ENCODE assay signal across 24 cellular contexts in genomic region chr10:29011511-29011910, GRCh38.
"Had no signal": no experiment of that assay in that cellular context is flagged by ENCODE, and none has a peak within 500 bp of the region (broad histone marks: within the 10 kb centered on the region; RNA-seq: fewer than 3 reads in every experiment).

No MANE protein-coding gene starts in this region.

- H3K4me3 Mint-ChIP-seq: naive thymus-derived CD8-positive, alpha-beta T cell; stimulated activated naive B cell treated with anti-CD40 and anti-IgM and Interleukin-4, amounts not matched to agents 10 μg/mL and 1 μg/mL and 100 μg/mL, for 72 hours; stimulated activated naive CD8-positive, alpha-beta T cell treated with anti-CD3 and anti-CD28 coated beads, Interleukin-15, amount 100 ng/mL, for 72 hours had no signal

- H3K27ac Mint-ChIP-seq: naive thymus-derived CD8-positive, alpha-beta T cell; stimulated activated naive B cell treated with anti-CD40 and anti-IgM and Interleukin-4, amounts not matched to agents 10 μg/mL and 1 μg/mL and 100 μg/mL, for 72 hours; stimulated activated naive CD8-positive, alpha-beta T cell treated with anti-CD3 and anti-CD28 coated beads, Interleukin-15, amount 100 ng/mL, for 72 hours had no signal

- H2AFZ ChIP-seq: hepatocyte had no signal

- H3K36me3 Mint-ChIP-seq: naive thymus-derived CD8-positive, alpha-beta T cell; stimulated activated naive B cell treated with anti-CD40 and anti-IgM and Interleukin-4, amounts not matched to agents 10 μg/mL and 1 μg/mL and 100 μg/mL, for 72 hours had no signal

- H3K9me3 ChIP-seq: mucosa of descending colon, neutrophil, psoas muscle, testis, upper lobe of right lung, vagina had no signal

- H3K4me1 Mint-ChIP-seq: naive thymus-derived CD8-positive, alpha-beta T cell; stimulated activated naive B cell treated with anti-CD40 and anti-IgM and Interleukin-4, amounts not matched to agents 10 μg/mL and 1 μg/mL and 100 μg/mL, for 72 hours; stimulated activated naive CD8-positive, alpha-beta T cell treated with anti-CD3 and anti-CD28 coated beads, Interleukin-15, amount 100 ng/mL, for 72 hours had no signal

- H3K79me2 ChIP-seq: hepatocyte had no signal

- H3K27ac ChIP-seq: dorsolateral prefrontal cortex, hepatocyte, left ventricle myocardium inferior, neutrophil, psoas muscle, spleen, testis, tibial nerve, upper lobe of right lung, vagina had no signal

- H3K27me3 ChIP-seq: hepatocyte, spleen, testis, tibial nerve, upper lobe of right lung, vagina had no signal

- H3K9me3 Mint-ChIP-seq: stimulated activated naive CD8-positive, alpha-beta T cell treated with anti-CD3 and anti-CD28 coated beads, Interleukin-15, amount 100 ng/mL, for 72 hours had no signal

- H3K4me3 ChIP-seq: dorsolateral prefrontal cortex, hepatocyte, left ventricle myocardium inferior, lung, mucosa of descending colon, psoas muscle, spleen, testis, tibial nerve, upper lobe of right lung, vagina had no signal

- DNase-seq: cortex of kidney; dorsolateral prefrontal cortex; effector CD8-positive, alpha-beta T cell; foreskin fibroblast; head of caudate nucleus; kidney; left cardiac atrium; left ventricle myocardium inferior; mucosa of descending colon; naive thymus-derived CD8-positive, alpha-beta T cell; psoas muscle; retina; spleen; stimulated activated CD4-positive, alpha-beta T cell treated with anti-CD3 and anti-CD28 coated beads, Interleukin-2, amount 100 ng/mL, for 24 hours; stimulated activated CD4-positive, alpha-beta T cell treated with anti-CD3 and anti-CD28 coated beads, Interleukin-4, amount 100 ng/mL, for 4 hours; stimulated activated naive B cell treated with anti-CD40 and anti-IgM and Interleukin-4, amounts not matched to agents 10 μg/mL and 1 μg/mL and 100 μg/mL, for 72 hours; stimulated activated naive CD8-positive, alpha-beta T cell treated with anti-CD3 and anti-CD28 coated beads, Interleukin-15, amount 100 ng/mL, for 72 hours; testis; upper lobe of right lung had no signal

- FAIRE-seq: kidney had no signal

- H3K4me2 ChIP-seq: hepatocyte had no signal

- H3K4me1 ChIP-seq: left ventricle myocardium inferior, psoas muscle, spleen, upper lobe of right lung, vagina had no signal

- H3K36me3 ChIP-seq: left ventricle myocardium inferior, neutrophil, spleen, tibial nerve, upper lobe of right lung, vagina had no signal
